ENCODE assay signal across 14 cellular contexts in the genomic region with DNA sequence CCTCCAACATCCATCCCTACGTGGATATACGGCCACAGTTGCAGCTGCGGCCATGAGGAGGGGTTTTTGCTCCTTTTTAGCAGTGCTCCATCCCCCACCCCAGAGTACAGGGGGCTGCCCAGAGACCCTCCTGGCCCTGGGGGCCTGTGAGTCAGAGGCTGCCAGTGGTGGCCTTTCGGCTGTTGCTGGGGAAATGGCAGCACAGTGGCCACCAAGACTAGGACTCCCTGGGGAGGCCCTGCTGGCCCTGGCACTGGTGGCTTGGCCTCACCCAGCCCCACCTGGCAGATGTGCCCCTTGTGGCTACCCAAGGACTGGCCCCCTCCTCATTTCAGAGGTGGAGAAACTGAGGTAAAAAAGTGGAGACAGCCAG. TPM values are rescaled to one million over a fixed set of nuclear protein-coding genes. Genes with fewer than 3 reads are reported as not detected.
DNase-seq lines count a peak whose midpoint lies in the region; FAIRE-seq and TF ChIP-seq lines count a peak whose summit lies in the region.
"Had no signal": no experiment of that assay in that cellular context is flagged by ENCODE, and none has a peak within 500 bp of the region (broad histone marks: within the 10 kb centered on the region; RNA-seq: fewer than 3 reads in every experiment).

No MANE protein-coding gene starts in this region.

- H3K36me3 ChIP-seq in ascending aorta (no peaks in the 10 kb centered on the region), kidney (ENCODE audit: control insufficient read depth in 1 of 2, insufficient read depth in 2 of 2, low read length in 2 of 2) (no peaks in the 10 kb centered on the region), skeletal muscle satellite cell (ENCODE audit: insufficient read depth, low read length) (no peaks in the 10 kb centered on the region)

- no peaks in the 10 kb centered on the region for H3K9me3 ChIP-seq in ascending aorta
- H3K9me3 ChIP-seq in kidney (ENCODE audit: control insufficient read depth in 1 of 2, low read length in 2 of 2) = no peaks in the 10 kb centered on the region
- H3K9me3 ChIP-seq in skeletal muscle satellite cell (replicated peaks; ENCODE audit: low read length) = no peaks in the 10 kb centered on the region
- H3K9me3 ChIP-seq: spleen had no signal

- H3K4me1 ChIP-seq in ascending aorta (peaks cover 5 to 29% of the 10 kb centered on the region in 2 donors), kidney (ENCODE audit: control insufficient read depth in 1 of 2, insufficient read depth in 1 of 2, low read depth in 1 of 2, low read length in 2 of 2) (peaks cover 17 to 25% of the 10 kb centered on the region in 2 donors), skeletal muscle satellite cell (ENCODE audit: control insufficient read depth, insufficient read depth, low read length) (peaks cover 50% of the 10 kb centered on the region)

- H3K4me3 ChIP-seq in ascending aorta (no peak overlapping the region), kidney (ENCODE audit: low read length in 2 of 2) (no peak overlapping the region), skeletal muscle satellite cell (ENCODE audit: low read length) (no peak overlapping the region)
- H3K4me3 ChIP-seq: spleen had no signal

- H3K9ac ChIP-seq in kidney (ENCODE audit: low read length in 2 of 2) = peak overlapping the region in 1 of 2 donors; percentile 29
- H3K9ac ChIP-seq in skeletal muscle satellite cell (ENCODE audit: low read depth, low read length) = peak overlapping the region; percentile 50

- TF ChIP-seq CTCF in C4-2B (conservative IDR thresholded peaks at IDR 0.05) = no peak
- no peak for TF ChIP-seq CTCF in ascending aorta (IDR thresholded peaks at IDR 0.05)
- no peak for TF ChIP-seq CTCF in kidney (IDR thresholded peaks at IDR 0.05; ENCODE audit: borderline replicate concordance, extremely low read depth, insufficient read depth)

- H3K27ac ChIP-seq in C4-2B (peak overlapping the region; percentile 76), ascending aorta (peak overlapping the region; percentile 64 to 70), kidney (ENCODE audit: low read depth in 2 of 2, low read length in 2 of 2) (peak overlapping the region; percentile 34 to 67)

- intact Hi-C loops in ascending aorta (cut with DNase I) (loop anchor here (2.0 kb wide), 2 partner anchors 16 to 30 kb away; a partner anchor contains a TSS), kidney (cut with DNase I) (no loop called here)

- DNase-seq in ascending aorta (ENCODE audit: low spot score in 2 of 2) = no peak
- no peak for DNase-seq in kidney
- DNase-seq in NCI-H1092 (lab: John Stamatoyannopoulos, UW) = no peak
- DNase-seq in NCI-H345 treated with DMSO at 0.1 percent for 48 hours (lab: John Stamatoyannopoulos, UW; ENCODE audit: unreplicated experiment) = no peak
- no peak for DNase-seq in activated CD8-positive, alpha-beta memory T cell treated with anti-CD3 and anti-CD28 coated beads, Interleukin-2, amount 50 U/mL, for 48 hours
- DNase-seq in cortex of kidney (lab: John Stamatoyannopoulos, UW) = no peak
- DNase-seq: activated CD4-positive, alpha-beta memory T cell treated with anti-CD3 and anti-CD28 coated beads, Interleukin-2, amount 10 ng/mL, durations not matched to agents 7 days and 5 days; activated naive CD4-positive, alpha-beta T cell treated with anti-CD3 and anti-CD28 coated beads, Interleukin-2, amount 50 U/mL, for 16 hours; naive thymus-derived CD8-positive, alpha-beta T cell; NCI-H1092 treated with DMSO at 0.1 percent for 48 hours; NCI-H524; spleen had no signal

- H3K27me3 ChIP-seq in ascending aorta (no peaks in the 10 kb centered on the region), skeletal muscle satellite cell (ENCODE audit: control insufficient read depth, insufficient read depth, low read length) (no peaks in the 10 kb centered on the region)
- H3K27me3 ChIP-seq: spleen had no signal

- peak overlapping the region; percentile 59 for H3K4me2 ChIP-seq in skeletal muscle satellite cell (ENCODE audit: low read length)

- FAIRE-seq in kidney (lab: Jason Lieb, UNC) = no peak

RNA-seq across cellular contexts. Expression of a gene that starts 29.1 kb away (rescaled TPM):
- total RNA-seq in ascending aorta = 24.7 TPM
- total RNA-seq in kidney = 50.5 TPM
- 6.7 TPM for polyA plus RNA-seq in kidney (ENCODE audit: insufficient read depth, low read depth, low replicate concordance)
- 7.4 and 8.1 TPM in 2 replicates for total RNA-seq in skeletal muscle satellite cell (2012; rRNA removed)
